ENCODE assay signal across 13 cellular contexts in genomic region chr15:63894662-63894949, GRCh38.
"Had no signal": no experiment of that assay in that cellular context is flagged by ENCODE, and none has a peak within 500 bp of the region (broad histone marks: within the 10 kb centered on the region; RNA-seq: fewer than 3 reads in every experiment).

No MANE protein-coding gene starts in this region.

- H3K27me3 ChIP-seq: thyroid gland had no signal

- DNase-seq: activated CD4-positive, alpha-beta T cell treated with anti-CD3 and anti-CD28 coated beads for 48 hours; activated naive CD4-positive, alpha-beta T cell treated with anti-CD3 and anti-CD28 coated beads for 36 hours; activated naive CD8-positive, alpha-beta T cell treated with anti-CD3 and anti-CD28 coated beads, Interleukin-2, amount 50 U/mL, for 24 hours; activated T-cell treated with anti-CD3 and anti-CD28 coated beads for 4 hours; left colon; stimulated activated CD4-positive, alpha-beta T cell treated with anti-CD3 and anti-CD28 coated beads, Interleukin-1b, Interleukin-23, amount 100 ng/mL, for 48 hours had no signal

- H3K27ac ChIP-seq: lower lobe of right lung, thyroid gland had no signal

- H3K4me3 ChIP-seq: lower lobe of right lung, thyroid gland had no signal

- H3K36me3 Mint-ChIP-seq: stimulated activated effector memory CD8-positive, alpha-beta T cell treated with anti-CD3 and anti-CD28 coated beads, Interleukin-12 subunit alpha, Interleukin-12 subunit beta, amount 100 ng/mL, for 72 hours; WTC11 had no signal

- H3K9me3 Mint-ChIP-seq: activated naive CD4-positive, alpha-beta T cell treated with anti-CD3 and anti-CD28 coated beads for 36 hours; activated naive CD8-positive, alpha-beta T cell treated with anti-CD3 and anti-CD28 coated beads, Interleukin-2, amount 50 U/mL, for 24 hours; activated T-helper 17 cell treated with anti-CD3 and anti-CD28 coated beads, Interleukin-2, amount 50 U/mL, for 72 hours; neural crest cell; stimulated activated effector memory CD8-positive, alpha-beta T cell treated with anti-CD3 and anti-CD28 coated beads, Interleukin-12 subunit alpha, Interleukin-12 subunit beta, amount 100 ng/mL, for 72 hours; WTC11 had no signal

- H3K27me3 Mint-ChIP-seq: activated T-helper 17 cell treated with anti-CD3 and anti-CD28 coated beads, Interleukin-2, amount 50 U/mL, for 72 hours had no signal

- H3K27ac Mint-ChIP-seq: activated naive CD4-positive, alpha-beta T cell treated with anti-CD3 and anti-CD28 coated beads for 36 hours; activated naive CD8-positive, alpha-beta T cell treated with anti-CD3 and anti-CD28 coated beads, Interleukin-2, amount 50 U/mL, for 24 hours; activated T-helper 17 cell treated with anti-CD3 and anti-CD28 coated beads, Interleukin-2, amount 50 U/mL, for 72 hours; stimulated activated effector memory CD8-positive, alpha-beta T cell treated with anti-CD3 and anti-CD28 coated beads, Interleukin-12 subunit alpha, Interleukin-12 subunit beta, amount 100 ng/mL, for 72 hours; WTC11 had no signal

- H3K9me3 ChIP-seq: lower lobe of right lung, thyroid gland had no signal

- H3K36me3 ChIP-seq: lower lobe of right lung, thyroid gland had no signal

- H3K4me3 Mint-ChIP-seq: activated naive CD4-positive, alpha-beta T cell treated with anti-CD3 and anti-CD28 coated beads for 36 hours; activated naive CD8-positive, alpha-beta T cell treated with anti-CD3 and anti-CD28 coated beads, Interleukin-2, amount 50 U/mL, for 24 hours; activated T-helper 17 cell treated with anti-CD3 and anti-CD28 coated beads, Interleukin-2, amount 50 U/mL, for 72 hours; neural crest cell; stimulated activated effector memory CD8-positive, alpha-beta T cell treated with anti-CD3 and anti-CD28 coated beads, Interleukin-12 subunit alpha, Interleukin-12 subunit beta, amount 100 ng/mL, for 72 hours; WTC11 had no signal

- ATAC-seq: activated naive CD8-positive, alpha-beta T cell treated with anti-CD3 and anti-CD28 coated beads, Interleukin-2, amount 50 U/mL, for 24 hours; activated T-helper 17 cell treated with anti-CD3 and anti-CD28 coated beads, Interleukin-2, amount 50 U/mL, for 72 hours; left colon; lower lobe of right lung; sciatic nerve; stimulated activated effector memory CD8-positive, alpha-beta T cell treated with anti-CD3 and anti-CD28 coated beads, Interleukin-12 subunit alpha, Interleukin-12 subunit beta, amount 100 ng/mL, for 72 hours; WTC11 had no signal
